8 cellular contexts compared by ENCODE assay signal in the genomic region with DNA sequence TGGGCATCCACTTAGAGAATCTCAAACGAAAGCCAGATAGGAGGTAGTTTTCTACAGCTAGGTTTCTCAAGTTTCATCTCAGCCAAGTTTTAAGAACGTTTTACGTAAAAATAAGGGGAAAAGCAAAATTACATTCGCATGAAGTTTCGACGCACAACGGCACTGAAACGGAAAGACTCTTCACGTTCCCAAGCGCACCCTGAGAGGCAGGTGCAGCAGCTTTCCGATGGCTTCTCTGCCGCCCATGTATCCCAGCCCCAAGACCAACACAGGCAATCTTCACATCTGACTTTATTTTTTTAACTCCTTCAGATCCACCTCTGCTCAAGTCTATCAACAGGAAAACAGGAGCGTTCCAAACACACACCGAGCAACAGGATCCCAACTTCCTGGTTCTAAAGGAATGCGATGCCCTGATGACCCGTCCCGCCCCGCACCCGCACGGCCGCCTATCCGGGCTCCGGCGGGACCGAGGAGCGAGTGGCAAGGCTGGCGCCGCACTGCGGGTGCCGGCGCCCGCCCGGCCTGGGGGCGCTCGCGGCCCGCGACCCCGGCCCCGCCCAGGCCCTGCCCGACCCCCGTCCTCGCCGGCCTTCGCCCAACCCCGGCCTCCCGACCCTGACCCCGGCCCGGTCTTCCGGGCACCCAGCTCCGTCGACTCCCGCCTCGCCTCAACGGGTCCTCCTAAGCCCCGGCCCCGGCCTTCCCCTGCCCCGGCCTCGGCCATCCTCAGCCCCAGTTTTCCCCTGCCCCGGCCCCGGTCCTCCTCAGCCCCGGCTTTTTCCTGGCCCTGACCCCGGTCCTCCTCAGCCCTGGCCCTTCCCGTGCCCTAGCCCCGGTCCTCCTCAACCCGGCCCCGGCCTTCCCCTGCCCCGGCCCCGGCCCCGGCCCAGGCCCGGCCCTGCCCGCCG. TPM values are rescaled to one million over a fixed set of nuclear protein-coding genes. Genes with fewer than 3 reads are reported as not detected.
DNase-seq lines count a peak whose midpoint lies in the region; ATAC-seq and TF ChIP-seq lines count a peak whose summit lies in the region.

No MANE protein-coding gene starts in this region.

- H3K27ac Mint-ChIP-seq in T-helper 2 cell treated with Interferon-gamma antibody and Interleukin-4, amounts not matched to agents 5 μg/mL and 100 μg/mL, for 36 hours: peak overlapping the region; percentile 94

- H3K4me1 ChIP-seq in liver (ENCODE audit: control insufficient read depth in 4 of 4, insufficient read depth in 4 of 4, low read length in 3 of 4) (peaks cover 4 to 22% (median 13%) of the 10 kb centered on the region in 4 donors), stomach (peaks cover 30 to 60% (median 55%) of the 10 kb centered on the region in 4 donors)

- no peak for TF ChIP-seq EP300 in stomach (IDR thresholded peaks at IDR 0.05)

- peak overlapping the region; percentile 93 for H3K4me3 Mint-ChIP-seq in T-helper 2 cell treated with Interferon-gamma antibody and Interleukin-4, amounts not matched to agents 5 μg/mL and 100 μg/mL, for 36 hours

- no peaks in the 10 kb centered on the region for H3K9me3 ChIP-seq in liver (ENCODE audit: control insufficient read depth in 4 of 4, low read length in 3 of 4)
- H3K9me3 ChIP-seq in stomach: no peaks in the 10 kb centered on the region

- H3K27me3 Mint-ChIP-seq in T-helper 2 cell treated with Interferon-gamma antibody and Interleukin-4, amounts not matched to agents 5 μg/mL and 100 μg/mL, for 36 hours (ENCODE audit: low read depth): no peaks in the 10 kb centered on the region

- DNase-seq in GM06990 (ENCODE audit: extremely low read depth, insufficient read length) (peak; percentile 48), HK-2 (ENCODE audit: unreplicated experiment) (peak; percentile 50), dedifferentiated amniotic fluid mesenchymal stem cell (ENCODE audit: extremely low spot score) (peak; percentile 21), stomach (peak; percentile 74), GDM1 (lab: John Stamatoyannopoulos, UW) (no peak)
- peak; percentile 25 for DNase-seq in T-helper 2 cell treated with Interferon-gamma antibody and Interleukin-4, amounts not matched to agents 5 μg/mL and 100 μg/mL, for 36 hours (ENCODE audit: low spot score)

- H3K36me3 Mint-ChIP-seq in T-helper 2 cell treated with Interferon-gamma antibody and Interleukin-4, amounts not matched to agents 5 μg/mL and 100 μg/mL, for 36 hours (ENCODE audit: low read depth): peaks cover 29% of the 10 kb centered on the region

- no peaks in the 10 kb centered on the region; the same call in 1 of the 2 replicates for H3K36me3 ChIP-seq in GM06990 (ENCODE audit: control insufficient read depth, insufficient read depth, low read length)
- H3K36me3 ChIP-seq in liver (ENCODE audit: control insufficient read depth in 4 of 4, insufficient read depth in 3 of 4, low read depth in 1 of 4, low read length in 3 of 4): peaks cover 0 to 2% (median 0%) of the 10 kb centered on the region in 4 donors
- H3K36me3 ChIP-seq in stomach: peaks cover 0 to 9% (median 2%) of the 10 kb centered on the region in 4 donors

- TF ChIP-seq RAD21 in liver (IDR thresholded peaks at IDR 0.05): peak in 1 of 2 donors; percentile 30

- no peak for ATAC-seq in HG03342 (IDR thresholded peaks at IDR 0.05; ENCODE audit: unreplicated experiment)

- H3K27me3 ChIP-seq in GM06990 (replicated peaks; ENCODE audit: control insufficient read depth, insufficient read depth, low read length) (no peaks in the 10 kb centered on the region), liver (ENCODE audit: control insufficient read depth in 4 of 4, insufficient read depth in 4 of 4, low read length in 3 of 4) (no peaks in the 10 kb centered on the region), stomach (no peaks in the 10 kb centered on the region)

- no peak for TF ChIP-seq POLR2A in stomach (IDR thresholded peaks at IDR 0.05)

- 2% methylated on average over 73 of the region's 73 CpGs for WGBS in liver
- 0 to 1% (median 1%) methylated on average over 50 to 73 of the region's 73 CpGs for WGBS in stomach, 5 donors

- H3K4me3 ChIP-seq in GM06990 (replicated peaks; ENCODE audit: low read depth, low read length) (peak overlapping the region; percentile 67), liver (ENCODE audit: low read depth in 1 of 3, low read length in 3 of 3) (peak overlapping the region; percentile 80 to 99 (median 90)), stomach (peak overlapping the region; percentile 76 to 92 (median 88))

- TF ChIP-seq CTCF in GM06990 (IDR thresholded peaks at IDR 0.05; ENCODE audit: insufficient read depth, low read length, poor library complexity, severe bottlenecking): no peak
- TF ChIP-seq CTCF in liver (IDR thresholded peaks at IDR 0.05; ENCODE audit: low read depth, low read length, missing input control): no peak
- TF ChIP-seq CTCF in stomach (IDR thresholded peaks at IDR 0.05): no peak

- peaks cover 37% of the 10 kb centered on the region for H3K4me1 Mint-ChIP-seq in T-helper 2 cell treated with Interferon-gamma antibody and Interleukin-4, amounts not matched to agents 5 μg/mL and 100 μg/mL, for 36 hours (ENCODE audit: low read depth)

- no peaks in the 10 kb centered on the region for H3K9me3 Mint-ChIP-seq in T-helper 2 cell treated with Interferon-gamma antibody and Interleukin-4, amounts not matched to agents 5 μg/mL and 100 μg/mL, for 36 hours

- intact Hi-C loops in stomach (cut with DNase I; ENCODE audit: low total_unique reads): no loop called here

- H3K9ac ChIP-seq in liver (ENCODE audit: low read depth in 1 of 2, low read length in 2 of 2): peak overlapping the region; percentile 33 to 92

- H3K27ac ChIP-seq in liver (ENCODE audit: low read depth in 1 of 2, low read length in 2 of 2) (peak overlapping the region; percentile 81 to 85), stomach (peak overlapping the region; percentile 95 to 100 (median 98))

TF ChIP-seq in liver, 16 proteins besides CTCF, POLR2A, EP300 and RAD21:
- TF ChIP-seq SP1 (IDR thresholded peaks at IDR 0.05): peak; percentile 12
- no peak for TF ChIP-seq JUND (IDR thresholded peaks at IDR 0.05)
- TF ChIP-seq GABPA (IDR thresholded peaks at IDR 0.05 in 1 of 2, conservative IDR thresholded peaks at IDR 0.05 in 1 of 2): peak in 1 of 2 donors; percentile 38
- TF ChIP-seq RXRA (IDR thresholded peaks at IDR 0.05): no peak
- no peak for TF ChIP-seq ZBTB33 (IDR thresholded peaks at IDR 0.05)
- no peak for TF ChIP-seq YY1 (IDR thresholded peaks at IDR 0.05)
- TF ChIP-seq, protein P1, sequence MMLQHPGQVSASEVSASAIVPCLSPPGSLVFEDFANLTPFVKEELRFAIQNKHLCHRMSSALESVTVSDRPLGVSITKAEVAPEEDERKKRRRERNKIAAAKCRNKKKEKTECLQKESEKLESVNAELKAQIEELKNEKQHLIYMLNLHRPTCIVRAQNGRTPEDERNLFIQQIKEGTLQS (IDR thresholded peaks at IDR 0.05): no peak

RNA-seq across cellular contexts. Expression of gene LARP4B, which starts 0.8 kb away (rescaled TPM):
- total RNA-seq in liver (10 to 100 TPM; 16.1 to 20.4 TPM), stomach (100 to 1,000 TPM in 2 of 5 donors, 10 to 100 TPM in 3; 33.6 to 269 (median 87.0) TPM)
- polyA plus RNA-seq in liver (1 to 10 TPM; 5.5 to 8.1 TPM), stomach (10 to 100 TPM; 11.8 to 15.3 (median 13.2) TPM)

RNA-seq across cellular contexts. Expression of gene GTPBP4, which starts 57.6 kb away (rescaled TPM):
- total RNA-seq in liver (10 to 100 TPM in 1 of 2 donors, 1 to 10 TPM in 1; 9.8 to 15.1 TPM), stomach (10 to 100 TPM in 4 of 5 donors, 1 to 10 TPM in 1; 8.8 to 61.7 (median 28.1) TPM)
- polyA plus RNA-seq in liver (10 to 100 TPM; 10.7 to 13.6 TPM), stomach (10 to 100 TPM; 13.3 to 17.4 (median 16.2) TPM)
